Comparison of ENCODE assay signal across 20 cellular contexts in the genomic region with DNA sequence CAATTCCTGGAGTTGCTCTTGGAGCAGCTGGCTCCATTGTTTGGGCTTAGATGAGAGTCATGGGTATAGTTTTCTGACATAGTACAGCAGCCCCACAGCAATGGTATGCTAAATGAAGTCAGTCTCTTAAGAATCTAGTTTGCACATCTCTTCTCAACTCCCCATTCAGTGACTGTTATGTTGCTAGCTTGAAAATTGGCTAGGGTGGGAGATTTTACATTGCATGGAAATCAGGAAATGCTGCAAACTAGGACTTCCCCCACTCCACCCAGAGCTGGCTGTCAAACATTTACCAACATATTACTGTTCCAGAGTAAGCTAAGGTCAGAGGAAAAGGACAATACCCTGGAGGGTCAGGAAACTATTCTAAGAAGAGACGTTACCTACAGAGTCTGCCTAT. TPM values are rescaled to one million over a fixed set of nuclear protein-coding genes. Genes with fewer than 3 reads are reported as not detected.
A peak's percentile ranks its signal among the peaks of the same experiment; 100 is the strongest.
DNase-seq lines count a peak whose midpoint lies in the region; ATAC-seq, FAIRE-seq and TF ChIP-seq lines count a peak whose summit lies in the region.
"Had no signal": no experiment of that assay in that cellular context is flagged by ENCODE, and none has a peak within 500 bp of the region (broad histone marks: within the 10 kb centered on the region; RNA-seq: fewer than 3 reads in every experiment).

No MANE protein-coding gene starts in this region.

- H3K36me3 Mint-ChIP-seq in Calu3 (ENCODE audit: insufficient read depth, unreplicated experiment) (no peaks in the 10 kb centered on the region), endothelial cell (ENCODE audit: low read depth, unreplicated experiment) (peaks cover 16% of the 10 kb centered on the region)
- H3K36me3 Mint-ChIP-seq: stimulated activated naive B cell treated with anti-CD40 and anti-IgM and Interleukin-4, amounts not matched to agents 10 μg/mL and 1 μg/mL and 100 μg/mL, for 72 hours had no signal

- peaks cover 4% of the 10 kb centered on the region for H3K9me3 Mint-ChIP-seq in Calu3 (ENCODE audit: low read depth, unreplicated experiment)
- no peaks in the 10 kb centered on the region for H3K9me3 Mint-ChIP-seq in endothelial cell (ENCODE audit: unreplicated experiment)
- H3K9me3 Mint-ChIP-seq: activated CD4-positive, alpha-beta memory T cell treated with anti-CD3 and anti-CD28 coated beads, Interleukin-2, amount 10 ng/mL, durations not matched to agents 7 days and 5 days; activated naive CD8-positive, alpha-beta T cell treated with anti-CD3 and anti-CD28 coated beads, Interleukin-2, amount 50 U/mL, for 24 hours; stimulated activated naive B cell treated with anti-CD40 and anti-IgM and Interleukin-4, amounts not matched to agents 10 μg/mL and 1 μg/mL and 100 μg/mL, for 72 hours had no signal

- H3K27me3 ChIP-seq in pancreas (no peaks in the 10 kb centered on the region), MM.1S (replicated peaks; ENCODE audit: insufficient read depth, low read length) (no peaks in the 10 kb centered on the region)

- H3K27ac Mint-ChIP-seq in Calu3 (ENCODE audit: unreplicated experiment) (no peak overlapping the region), endothelial cell (ENCODE audit: unreplicated experiment) (peak overlapping the region; percentile 96)
- H3K27ac Mint-ChIP-seq: activated CD4-positive, alpha-beta memory T cell treated with anti-CD3 and anti-CD28 coated beads, Interleukin-2, amount 10 ng/mL, durations not matched to agents 7 days and 5 days; activated naive CD8-positive, alpha-beta T cell treated with anti-CD3 and anti-CD28 coated beads, Interleukin-2, amount 50 U/mL, for 24 hours; nephron progenitor cell; stimulated activated naive B cell treated with anti-CD40 and anti-IgM and Interleukin-4, amounts not matched to agents 10 μg/mL and 1 μg/mL and 100 μg/mL, for 72 hours had no signal

- peak overlapping the region in 1 of 4 donors; percentile 9 for H3K27ac ChIP-seq in pancreas
- H3K27ac ChIP-seq in MM.1S (ENCODE audit: low read length) = no peak overlapping the region

- no peak overlapping the region for H2AFZ ChIP-seq in MM.1S (ENCODE audit: low read length)

- no peak for FAIRE-seq in pancreas (lab: Jason Lieb, UNC)
- FAIRE-seq: G401.6, GM12891, H1, keratinocyte had no signal

- WGBS in pancreas, 2 donors = 48 to 57% methylated on average over 1 of the region's 1 CpG

- peak; percentile 29 for DNase-seq in Calu3
- no peak for DNase-seq in endothelial cell (ENCODE audit: low spot score)
- peak; percentile 51 for DNase-seq in kidney glomerular epithelial cell (lab: John Stamatoyannopoulos, UW)
- no peak for DNase-seq in pancreas
- DNase-seq in COLO829 (ENCODE audit: low spot score) = no peak
- DNase-seq in MM.1S = no peak
- no peak for DNase-seq in RKO (ENCODE audit: low spot score)
- DNase-seq: activated CD4-positive, alpha-beta memory T cell treated with anti-CD3 and anti-CD28 coated beads, Interleukin-2, amount 10 ng/mL, durations not matched to agents 7 days and 5 days; activated naive CD8-positive, alpha-beta T cell treated with anti-CD3 and anti-CD28 coated beads, Interleukin-2, amount 50 U/mL, for 24 hours; Caco-2; NCI-H1694; NCI-H526; nephron progenitor cell; SK-N-SH; stimulated activated naive B cell treated with anti-CD40 and anti-IgM and Interleukin-4, amounts not matched to agents 10 μg/mL and 1 μg/mL and 100 μg/mL, for 72 hours had no signal

- intact Hi-C loops in Calu3 (cut with micrococcal nuclease; ENCODE audit: unreplicated experiment) = no loop called here
- intact Hi-C loops in pancreas (cut with DNase I) = no loop called here

- H3K9me3 ChIP-seq in pancreas (no peaks in the 10 kb centered on the region), MM.1S (replicated peaks; ENCODE audit: insufficient read depth, low read length) (no peaks in the 10 kb centered on the region)
- H3K9me3 ChIP-seq: SK-N-SH had no signal

- no peaks in the 10 kb centered on the region for H3F3A ChIP-seq in MM.1S (ENCODE audit: insufficient read depth, low read length)

- no peak overlapping the region for H3K4me2 ChIP-seq in MM.1S (ENCODE audit: low read depth, low read length)
- H3K4me2 ChIP-seq: SK-N-SH had no signal

- no peak overlapping the region for H3K9ac ChIP-seq in MM.1S (ENCODE audit: low read length)
- H3K9ac ChIP-seq: SK-N-SH had no signal

- ATAC-seq in pancreas = peak in 3 of 4 donors; percentile 39 to 69 (median 45)
- no peak for ATAC-seq in GM21447 (IDR thresholded peaks at IDR 0.05; ENCODE audit: unreplicated experiment)
- ATAC-seq: activated naive CD8-positive, alpha-beta T cell treated with anti-CD3 and anti-CD28 coated beads, Interleukin-2, amount 50 U/mL, for 24 hours; stimulated activated naive B cell treated with anti-CD40 and anti-IgM and Interleukin-4, amounts not matched to agents 10 μg/mL and 1 μg/mL and 100 μg/mL, for 72 hours had no signal

- no peaks in the 10 kb centered on the region for H3K27me3 Mint-ChIP-seq in Calu3 (ENCODE audit: unreplicated experiment)
- peaks cover 5% of the 10 kb centered on the region for H3K27me3 Mint-ChIP-seq in endothelial cell (ENCODE audit: unreplicated experiment)

- peaks cover 29% of the 10 kb centered on the region for H3K4me1 Mint-ChIP-seq in Calu3 (ENCODE audit: low read depth, unreplicated experiment)
- peaks cover 20% of the 10 kb centered on the region for H3K4me1 Mint-ChIP-seq in endothelial cell (ENCODE audit: unreplicated experiment)
- H3K4me1 Mint-ChIP-seq: activated CD4-positive, alpha-beta memory T cell treated with anti-CD3 and anti-CD28 coated beads, Interleukin-2, amount 10 ng/mL, durations not matched to agents 7 days and 5 days; activated naive CD8-positive, alpha-beta T cell treated with anti-CD3 and anti-CD28 coated beads, Interleukin-2, amount 50 U/mL, for 24 hours; nephron progenitor cell; stimulated activated naive B cell treated with anti-CD40 and anti-IgM and Interleukin-4, amounts not matched to agents 10 μg/mL and 1 μg/mL and 100 μg/mL, for 72 hours had no signal

- no peaks in the 10 kb centered on the region for H4K20me1 ChIP-seq in MM.1S (ENCODE audit: insufficient read depth, low read length)

- CTCF ChIA-PET in Calu3 (lab: Charles Lee) = interaction anchor here (1.0 to 1.1 kb wide), 2 partner anchors 14 to 513 kb away, joined by 3 to 4 read pairs; no protein-coding TSS in a partner anchor

- no TSS peak for BruUV-seq in Calu3 (replicated peaks; lab: Mats Ljungman, UMichigan)

- no peak overlapping the region for H3K4me3 ChIP-seq in pancreas
- no peak overlapping the region for H3K4me3 ChIP-seq in MM.1S (ENCODE audit: low read length)

- no peaks in the 10 kb centered on the region for H3K79me2 ChIP-seq in MM.1S (ENCODE audit: low read length)

- no peaks in the 10 kb centered on the region for H3K9me2 ChIP-seq in MM.1S (replicated peaks; ENCODE audit: insufficient read depth, low read length)
- H3K9me2 ChIP-seq: SK-N-SH had no signal

- H3K36me3 ChIP-seq in pancreas (no peaks in the 10 kb centered on the region), MM.1S (replicated peaks; ENCODE audit: insufficient read depth, low read length) (no peaks in the 10 kb centered on the region)

- TF ChIP-seq CTCF in Calu3 (IDR thresholded peaks at IDR 0.05; ENCODE audit: unreplicated experiment) (no peak), endothelial cell (IDR thresholded peaks at IDR 0.05; ENCODE audit: unreplicated experiment) (no peak), pancreas (IDR thresholded peaks at IDR 0.05) (no peak), MM.1S (IDR thresholded peaks at IDR 0.05; ENCODE audit: low read length) (no peak)

- H3K4me1 ChIP-seq in pancreas (peaks cover 0 to 6% (median 0%) of the 10 kb centered on the region in 3 donors), MM.1S (ENCODE audit: low read length) (no peaks in the 10 kb centered on the region)

- no peak overlapping the region for H3K4me3 Mint-ChIP-seq in Calu3 (ENCODE audit: low read depth, unreplicated experiment)
- no peak overlapping the region for H3K4me3 Mint-ChIP-seq in endothelial cell (ENCODE audit: unreplicated experiment)
- H3K4me3 Mint-ChIP-seq: activated CD4-positive, alpha-beta memory T cell treated with anti-CD3 and anti-CD28 coated beads, Interleukin-2, amount 10 ng/mL, durations not matched to agents 7 days and 5 days; activated naive CD8-positive, alpha-beta T cell treated with anti-CD3 and anti-CD28 coated beads, Interleukin-2, amount 50 U/mL, for 24 hours; nephron progenitor cell; stimulated activated naive B cell treated with anti-CD40 and anti-IgM and Interleukin-4, amounts not matched to agents 10 μg/mL and 1 μg/mL and 100 μg/mL, for 72 hours had no signal

RNA-seq across cellular contexts. Expression of a gene that starts 17.6 kb away (rescaled TPM):
- 36.5 and 40.9 TPM in 2 replicates for total RNA-seq in Calu3 (2022)
- total RNA-seq in endothelial cell (ENCODE audit: unreplicated experiment) = 41.9 TPM
- 10 to 100 TPM; 11.9 to 28.1 (median 12.6) TPM for total RNA-seq in pancreas
- polyA plus RNA-seq in pancreas = 1 to 10 TPM; 4.6 to 5.9 TPM

Comparison
In these comparisons a context has a peak if more than half of its experiments do, and no peak if none do; other contexts are left out.
1. DNase-seq: peak in Calu3 (single experiment) and kidney glomerular epithelial cell (single experiment); none in endothelial cell (single experiment), pancreas (0 of 6), COLO829 (single experiment), MM.1S (single experiment) and RKO (single experiment).